In the genomic region with DNA sequence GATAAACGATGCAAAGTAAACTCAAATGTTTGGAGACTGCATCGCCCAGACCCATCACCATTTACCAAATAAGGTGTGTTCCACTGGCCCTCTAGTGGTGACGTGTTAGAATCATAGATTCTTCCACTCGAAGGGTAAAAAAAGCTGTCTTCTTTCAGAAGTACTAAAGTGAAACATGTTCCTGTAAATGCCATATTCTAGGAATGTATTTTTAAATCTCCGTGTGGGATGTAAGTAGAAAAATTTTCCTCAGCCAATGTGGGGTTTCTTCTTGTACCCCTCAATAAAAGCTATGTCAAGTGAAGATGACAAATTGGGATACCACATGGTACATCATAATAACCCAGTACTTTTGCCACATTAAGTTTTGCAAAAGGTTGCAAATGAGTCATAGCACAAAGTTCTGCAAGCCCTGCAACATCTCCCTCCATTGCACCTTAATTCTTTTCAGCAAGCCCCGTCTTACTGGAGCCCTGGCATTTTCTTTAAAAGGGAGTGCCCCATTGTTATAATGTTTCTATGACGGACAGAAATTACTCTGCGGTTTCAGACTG, we compare ENCODE assay signal across 8 cellular contexts.
DNase-seq lines count a peak whose midpoint lies in the region; ATAC-seq and TF ChIP-seq lines count a peak whose summit lies in the region.

No MANE protein-coding gene starts in this region.

- H3K27me3 ChIP-seq in CD4-positive, alpha-beta T cell (ENCODE audit: control insufficient read depth, insufficient read depth, low read length), result no peaks in the 10 kb centered on the region
- H3K27me3 ChIP-seq in body of pancreas, result no peaks in the 10 kb centered on the region

- no peaks in the 10 kb centered on the region for H3K4me1 ChIP-seq in body of pancreas

- CTCF ChIA-PET in CD4-positive, alpha-beta T cell (lab: Charles Lee), result interaction anchor here (0.7 kb wide), 1 partner anchor 9 kb away, joined by 3 read pairs; no protein-coding TSS in a partner anchor

- H3K9me3 Mint-ChIP-seq in CD4-positive, alpha-beta T cell, result no peaks in the 10 kb centered on the region
- H3K9me3 Mint-ChIP-seq in stimulated activated memory B cell treated with anti-CD40 and anti-IgM and Interleukin-4, amounts not matched to agents 10 μg/mL and 1 μg/mL and 100 μg/mL, for 72 hours, result no peaks in the 10 kb centered on the region

- TF ChIP-seq CTCF in CD4-positive, alpha-beta T cell (IDR thresholded peaks at IDR 0.05), result peak; percentile 61
- peak; percentile 10 to 58 (median 49) for TF ChIP-seq CTCF in body of pancreas (IDR thresholded peaks at IDR 0.05)

- no peaks in the 10 kb centered on the region for H3K27me3 Mint-ChIP-seq in CD4-positive, alpha-beta T cell
- no peaks in the 10 kb centered on the region for H3K27me3 Mint-ChIP-seq in stimulated activated memory B cell treated with anti-CD40 and anti-IgM and Interleukin-4, amounts not matched to agents 10 μg/mL and 1 μg/mL and 100 μg/mL, for 72 hours

- H3K27ac ChIP-seq in CD4-positive, alpha-beta T cell (ENCODE audit: low read depth, low read length), result no peak overlapping the region
- no peak overlapping the region for H3K27ac ChIP-seq in body of pancreas

- H3K4me1 Mint-ChIP-seq in CD4-positive, alpha-beta T cell (ENCODE audit: low read depth), result no peaks in the 10 kb centered on the region
- H3K4me1 Mint-ChIP-seq in stimulated activated memory B cell treated with anti-CD40 and anti-IgM and Interleukin-4, amounts not matched to agents 10 μg/mL and 1 μg/mL and 100 μg/mL, for 72 hours, result no peaks in the 10 kb centered on the region

- peak; percentile 49 for ATAC-seq in CD4-positive, alpha-beta T cell (ENCODE audit: poor library complexity)
- peak; percentile 77 for ATAC-seq in GM18502 (IDR thresholded peaks at IDR 0.05; ENCODE audit: poor library complexity, unreplicated experiment)
- ATAC-seq in HG02885 (IDR thresholded peaks at IDR 0.05; ENCODE audit: poor library complexity, unreplicated experiment), result peak; percentile 87
- ATAC-seq in body of pancreas, result peak; percentile 63
- peak; percentile 69 for ATAC-seq in left colon
- no peak for ATAC-seq in stimulated activated memory B cell treated with anti-CD40 and anti-IgM and Interleukin-4, amounts not matched to agents 10 μg/mL and 1 μg/mL and 100 μg/mL, for 72 hours

- intact Hi-C loops in CD4-positive, alpha-beta T cell (cut with DNase I, micrococcal nuclease), result loop anchor here in 1 of 2 experiments (2.0 kb wide), 1 partner anchor 1311 kb away; no protein-coding TSS in a partner anchor
- intact Hi-C loops in body of pancreas (cut with DNase I), result no loop called here
- intact Hi-C loops in left colon (cut with DNase I, micrococcal nuclease), result no loop called here

- H3K27ac Mint-ChIP-seq in CD4-positive, alpha-beta T cell, result no peak overlapping the region
- no peak overlapping the region for H3K27ac Mint-ChIP-seq in stimulated activated memory B cell treated with anti-CD40 and anti-IgM and Interleukin-4, amounts not matched to agents 10 μg/mL and 1 μg/mL and 100 μg/mL, for 72 hours

- H3K36me3 ChIP-seq in body of pancreas (replicated peaks in 1 of 2; ENCODE audit: insufficient read depth in 1 of 2, low read depth in 2 of 2), result no peaks in the 10 kb centered on the region

- DNase-seq in CD4-positive, alpha-beta T cell, result no peak
- peak; percentile 34 for DNase-seq in NCI-H226
- DNase-seq in body of pancreas, result peak in 3 of 4 donors; percentile 10 to 18 (median 14)
- peak in 1 of 2 donors; percentile 9 for DNase-seq in left colon
- DNase-seq in GDM1 (lab: John Stamatoyannopoulos, UW), result no peak

- H3K9me3 ChIP-seq in CD4-positive, alpha-beta T cell (ENCODE audit: control insufficient read depth, low read length), result no peaks in the 10 kb centered on the region
- no peaks in the 10 kb centered on the region for H3K9me3 ChIP-seq in body of pancreas

- no peak overlapping the region for H3K4me3 Mint-ChIP-seq in CD4-positive, alpha-beta T cell
- no peak overlapping the region for H3K4me3 Mint-ChIP-seq in stimulated activated memory B cell treated with anti-CD40 and anti-IgM and Interleukin-4, amounts not matched to agents 10 μg/mL and 1 μg/mL and 100 μg/mL, for 72 hours

- 26 to 27% methylated on average over 8 of the region's 8 CpGs for WGBS in body of pancreas, 2 donors

- TF ChIP-seq POLR2A in body of pancreas (IDR thresholded peaks at IDR 0.05), result no peak

- no peak overlapping the region for H3K4me3 ChIP-seq in body of pancreas

- POLR2A ChIA-PET in CD4-positive, alpha-beta T cell (lab: Charles Lee), result no interaction called here

- no peaks in the 10 kb centered on the region for H3K36me3 Mint-ChIP-seq in CD4-positive, alpha-beta T cell (ENCODE audit: low read depth)
- no peaks in the 10 kb centered on the region for H3K36me3 Mint-ChIP-seq in stimulated activated memory B cell treated with anti-CD40 and anti-IgM and Interleukin-4, amounts not matched to agents 10 μg/mL and 1 μg/mL and 100 μg/mL, for 72 hours

Comparison
In these comparisons a context has a peak if more than half of its experiments do, and no peak if none do; other contexts are left out.
1. DNase-seq: peak in NCI-H226 (single experiment) and body of pancreas (3 of 4); none in CD4-positive, alpha-beta T cell (0 of 10) and GDM1 (single experiment).